In the genomic region with DNA sequence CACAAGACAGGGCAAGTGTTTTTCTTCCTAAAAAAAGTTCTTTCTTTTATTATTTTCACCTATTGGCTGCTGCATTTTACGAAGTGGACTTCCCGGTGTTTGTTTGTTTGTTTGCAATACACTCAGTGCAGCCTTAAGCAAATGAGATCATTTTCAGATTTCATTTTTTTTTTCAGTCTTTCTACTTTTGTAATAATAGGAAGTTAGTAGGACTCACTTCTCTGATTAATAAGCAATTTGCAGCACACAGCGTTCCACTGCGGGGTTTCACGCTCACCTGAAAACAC, we compare ENCODE assay signal across 18 cellular contexts.
DNase-seq lines count a peak whose midpoint lies in the region; ATAC-seq and TF ChIP-seq lines count a peak whose summit lies in the region.
"Had no signal": no experiment of that assay in that cellular context is flagged by ENCODE, and none has a peak within 500 bp of the region (broad histone marks: within the 10 kb centered on the region; RNA-seq: fewer than 3 reads in every experiment).

No MANE protein-coding gene starts in this region.

- H3K4me1 ChIP-seq in CD8-positive, alpha-beta T cell (ENCODE audit: insufficient read depth, low read length), result peaks cover 29% of the 10 kb centered on the region
- H3K4me1 ChIP-seq in naive thymus-derived CD4-positive, alpha-beta T cell (ENCODE audit: control insufficient read depth in 2 of 2, insufficient read depth in 2 of 2, low read length in 2 of 2), result peaks cover 10 to 23% of the 10 kb centered on the region in 2 donors
- H3K4me1 ChIP-seq in left ventricle myocardium inferior, result peaks cover 69% of the 10 kb centered on the region

- H3K4me3 ChIP-seq in CD8-positive, alpha-beta T cell (ENCODE audit: low read depth, low read length), result no peak overlapping the region
- H3K4me3 ChIP-seq in naive thymus-derived CD4-positive, alpha-beta T cell (ENCODE audit: low read length), result no peak overlapping the region
- no peak overlapping the region for H3K4me3 ChIP-seq in left ventricle myocardium inferior
- H3K4me3 ChIP-seq: prostate gland had no signal

- intact Hi-C loops in CD8-positive, alpha-beta T cell (cut with DNase I, micrococcal nuclease), result loop anchor here in 1 of 2 experiments (5.0 to 10.0 kb wide), 2 partner anchors 126 to 394 kb away; a partner anchor contains a TSS
- intact Hi-C loops in activated B cell treated with CpG ODN at 0.5 μM for 24 hours (cut with micrococcal nuclease), result loop anchor here (5.0 kb wide), 1 partner anchor 39 kb away; no protein-coding TSS in a partner anchor
- intact Hi-C loops in naive thymus-derived CD4-positive, alpha-beta T cell (cut with micrococcal nuclease), result loop anchor here (5.0 to 10.0 kb wide), 2 partner anchors 474 to 584 kb away; no protein-coding TSS in a partner anchor
- intact Hi-C loops in left ventricle myocardium inferior (cut with micrococcal nuclease), result loop anchor here (5.0 kb wide), 2 partner anchors 204 to 224 kb away; no protein-coding TSS in a partner anchor

- TF ChIP-seq CTCF in 22Rv1 (IDR thresholded peaks at IDR 0.05) (peak; percentile 69), activated B cell treated with CpG ODN at 0.5 μM for 24 hours (IDR thresholded peaks at IDR 0.05) (no peak), left ventricle myocardium inferior (IDR thresholded peaks at IDR 0.05; ENCODE audit: borderline replicate concordance) (no peak)
- TF ChIP-seq CTCF in CD8-positive, alpha-beta T cell (IDR thresholded peaks at IDR 0.05), result no peak

- H3K36me3 ChIP-seq in CD8-positive, alpha-beta T cell (ENCODE audit: insufficient read depth, low read length), result peaks cover 4% of the 10 kb centered on the region
- H3K36me3 ChIP-seq in naive thymus-derived CD4-positive, alpha-beta T cell (ENCODE audit: control insufficient read depth in 2 of 3, insufficient read depth in 3 of 3, low read length in 3 of 3), result peaks cover 0 to 33% (median 6%) of the 10 kb centered on the region in 3 experiments
- H3K36me3 ChIP-seq in left ventricle myocardium inferior, result peaks cover 39% of the 10 kb centered on the region
- H3K36me3 ChIP-seq: prostate gland had no signal

- POLR2A ChIA-PET in CD8-positive, alpha-beta T cell (lab: Charles Lee), result no interaction called here
- POLR2A ChIA-PET in activated B cell treated with CpG ODN at 0.5 μM for 24 hours (lab: Charles Lee), result no interaction called here
- POLR2A ChIA-PET in naive thymus-derived CD4-positive, alpha-beta T cell (lab: Charles Lee), result no interaction called here

- peaks cover 49% of the 10 kb centered on the region for H3K36me3 Mint-ChIP-seq in CD8-positive, alpha-beta T cell
- H3K36me3 Mint-ChIP-seq in activated B cell treated with CpG ODN at 0.5 μM for 24 hours (ENCODE audit: low read depth), result peaks cover 51% of the 10 kb centered on the region
- peaks cover 0 to 31% (median 6%) of the 10 kb centered on the region in 5 donors for H3K36me3 Mint-ChIP-seq in naive thymus-derived CD4-positive, alpha-beta T cell

- H3K4me1 Mint-ChIP-seq in CD8-positive, alpha-beta T cell (ENCODE audit: low read depth), result peaks cover 33% of the 10 kb centered on the region
- H3K4me1 Mint-ChIP-seq in activated B cell treated with CpG ODN at 0.5 μM for 24 hours, result peaks cover 9% of the 10 kb centered on the region
- peaks cover 9 to 39% (median 34%) of the 10 kb centered on the region in 7 donors for H3K4me1 Mint-ChIP-seq in naive thymus-derived CD4-positive, alpha-beta T cell

- H3K9me3 ChIP-seq in CD8-positive, alpha-beta T cell (ENCODE audit: low read length), result no peaks in the 10 kb centered on the region
- H3K9me3 ChIP-seq in naive thymus-derived CD4-positive, alpha-beta T cell (ENCODE audit: control insufficient read depth in 2 of 3, low read length in 3 of 3), result no peaks in the 10 kb centered on the region
- H3K9me3 ChIP-seq in left ventricle myocardium inferior (replicated peaks), result no peaks in the 10 kb centered on the region
- H3K9me3 ChIP-seq: prostate gland had no signal

- ATAC-seq in CD8-positive, alpha-beta T cell, result no peak
- no peak for ATAC-seq in activated B cell treated with CpG ODN at 0.5 μM for 24 hours (ENCODE audit: low read depth)
- no peak for ATAC-seq in naive thymus-derived CD4-positive, alpha-beta T cell
- ATAC-seq: foreskin keratinocyte; natural killer cell treated with Interleukin-12 subunit alpha and Interleukin-12 subunit beta and Interleukin-15 and Interleukin-18, amount 100 ng/mL, for 72 hours had no signal

- H3K27me3 Mint-ChIP-seq in CD8-positive, alpha-beta T cell (ENCODE audit: low read depth), result no peaks in the 10 kb centered on the region
- no peaks in the 10 kb centered on the region for H3K27me3 Mint-ChIP-seq in activated B cell treated with CpG ODN at 0.5 μM for 24 hours
- H3K27me3 Mint-ChIP-seq in naive thymus-derived CD4-positive, alpha-beta T cell, result no peaks in the 10 kb centered on the region
- H3K27me3 Mint-ChIP-seq: dendritic cell treated with granulocyte-macrophage colony-stimulating factor and Interleukin-4, amounts not matched to agents 40 ng/mL and 50 ng/mL, for 4 days; natural killer cell treated with Interleukin-12 subunit alpha and Interleukin-12 subunit beta and Interleukin-15 and Interleukin-18, amount 100 ng/mL, for 72 hours had no signal

- no peaks in the 10 kb centered on the region for H3K9me3 Mint-ChIP-seq in CD8-positive, alpha-beta T cell
- H3K9me3 Mint-ChIP-seq in activated B cell treated with CpG ODN at 0.5 μM for 24 hours, result no peaks in the 10 kb centered on the region
- peaks cover 0 to 6% (median 0%) of the 10 kb centered on the region in 11 donors for H3K9me3 Mint-ChIP-seq in naive thymus-derived CD4-positive, alpha-beta T cell
- H3K9me3 Mint-ChIP-seq: dendritic cell treated with granulocyte-macrophage colony-stimulating factor and Interleukin-4, amounts not matched to agents 40 ng/mL and 50 ng/mL, for 4 days; natural killer cell treated with Interleukin-12 subunit alpha and Interleukin-12 subunit beta and Interleukin-15 and Interleukin-18, amount 100 ng/mL, for 72 hours had no signal

- CTCF ChIA-PET in CD8-positive, alpha-beta T cell (lab: Charles Lee), result interaction anchor here (1.1 to 10.1 kb wide), 3 partner anchors 8 to 205 kb away, joined by 3 to 242 read pairs (median 7); no protein-coding TSS in a partner anchor
- CTCF ChIA-PET in activated B cell treated with CpG ODN at 0.5 μM for 24 hours (lab: Charles Lee), result interaction anchor here (4.4 to 5.4 kb wide), 2 partner anchors 204 to 224 kb away, joined by 47 to 155 read pairs; no protein-coding TSS in a partner anchor
- CTCF ChIA-PET in naive thymus-derived CD4-positive, alpha-beta T cell (lab: Charles Lee), result interaction anchor here (6.6 kb wide), 1 partner anchor 204 kb away, joined by 121 read pairs; no protein-coding TSS in a partner anchor

- no peaks in the 10 kb centered on the region for H3K27me3 ChIP-seq in CD8-positive, alpha-beta T cell (ENCODE audit: insufficient read depth, low read length)
- H3K27me3 ChIP-seq in naive thymus-derived CD4-positive, alpha-beta T cell (ENCODE audit: control insufficient read depth in 2 of 2, insufficient read depth in 2 of 2, low read length in 2 of 2), result no peaks in the 10 kb centered on the region
- no peaks in the 10 kb centered on the region for H3K27me3 ChIP-seq in left ventricle myocardium inferior (ENCODE audit: low read depth)
- H3K27me3 ChIP-seq: foreskin keratinocyte had no signal

- H3K27ac Mint-ChIP-seq in CD8-positive, alpha-beta T cell, result peak overlapping the region; percentile 33
- H3K27ac Mint-ChIP-seq in activated B cell treated with CpG ODN at 0.5 μM for 24 hours, result peak overlapping the region; percentile 46
- peak overlapping the region in 6 of 9 donors; percentile 10 to 83 (median 43) for H3K27ac Mint-ChIP-seq in naive thymus-derived CD4-positive, alpha-beta T cell
- H3K27ac Mint-ChIP-seq: dendritic cell treated with granulocyte-macrophage colony-stimulating factor and Interleukin-4, amounts not matched to agents 40 ng/mL and 50 ng/mL, for 4 days; natural killer cell treated with Interleukin-12 subunit alpha and Interleukin-12 subunit beta and Interleukin-15 and Interleukin-18, amount 100 ng/mL, for 72 hours had no signal

- no peak for DNase-seq in CD8-positive, alpha-beta T cell
- no peak for DNase-seq in activated B cell treated with CpG ODN at 0.5 μM for 24 hours
- DNase-seq in naive thymus-derived CD4-positive, alpha-beta T cell, result no peak
- no peak for DNase-seq in stimulated activated CD4-positive, alpha-beta T cell treated with anti-CD3 and anti-CD28 coated beads, Interleukin-15, amount 100 ng/mL, for 24 hours
- DNase-seq in NCI-H1105 treated with DMSO at 0.1 percent for 48 hours (lab: John Stamatoyannopoulos, UW), result no peak
- DNase-seq in left ventricle myocardium inferior, result no peak
- no peak for DNase-seq in HT-29 (ENCODE audit: low spot score)
- DNase-seq: activated CD4-positive, alpha-beta T cell treated with anti-CD3 and anti-CD28 coated beads, Interleukin-2, amount 50 U/mL, for 1 hour; activated naive CD4-positive, alpha-beta T cell treated with anti-CD3 and anti-CD28 coated beads, Interleukin-2, amount 50 U/mL, for 16 hours; Calu3; foreskin keratinocyte; NCI-H2081; stimulated activated CD4-positive, alpha-beta T cell treated with anti-CD3 and anti-CD28 coated beads, Interleukin-4, amount 100 ng/mL, for 4 hours had no signal

- H3K4me3 Mint-ChIP-seq in CD8-positive, alpha-beta T cell, result no peak overlapping the region
- no peak overlapping the region for H3K4me3 Mint-ChIP-seq in activated B cell treated with CpG ODN at 0.5 μM for 24 hours
- H3K4me3 Mint-ChIP-seq in naive thymus-derived CD4-positive, alpha-beta T cell, result no peak overlapping the region
- H3K4me3 Mint-ChIP-seq: dendritic cell treated with granulocyte-macrophage colony-stimulating factor and Interleukin-4, amounts not matched to agents 40 ng/mL and 50 ng/mL, for 4 days; natural killer cell treated with Interleukin-12 subunit alpha and Interleukin-12 subunit beta and Interleukin-15 and Interleukin-18, amount 100 ng/mL, for 72 hours had no signal

- no peak overlapping the region for H3K27ac ChIP-seq in 22Rv1
- no peak overlapping the region for H3K27ac ChIP-seq in CD8-positive, alpha-beta T cell (ENCODE audit: low read depth, low read length)
- H3K27ac ChIP-seq in naive thymus-derived CD4-positive, alpha-beta T cell (ENCODE audit: low read depth, low read length), result no peak overlapping the region
- no peak overlapping the region for H3K27ac ChIP-seq in left ventricle myocardium inferior (replicated peaks)
- H3K27ac ChIP-seq: epithelial cell of prostate, foreskin keratinocyte had no signal
